Comparison of ENCODE assay signal across 31 cellular contexts in the genomic region with DNA sequence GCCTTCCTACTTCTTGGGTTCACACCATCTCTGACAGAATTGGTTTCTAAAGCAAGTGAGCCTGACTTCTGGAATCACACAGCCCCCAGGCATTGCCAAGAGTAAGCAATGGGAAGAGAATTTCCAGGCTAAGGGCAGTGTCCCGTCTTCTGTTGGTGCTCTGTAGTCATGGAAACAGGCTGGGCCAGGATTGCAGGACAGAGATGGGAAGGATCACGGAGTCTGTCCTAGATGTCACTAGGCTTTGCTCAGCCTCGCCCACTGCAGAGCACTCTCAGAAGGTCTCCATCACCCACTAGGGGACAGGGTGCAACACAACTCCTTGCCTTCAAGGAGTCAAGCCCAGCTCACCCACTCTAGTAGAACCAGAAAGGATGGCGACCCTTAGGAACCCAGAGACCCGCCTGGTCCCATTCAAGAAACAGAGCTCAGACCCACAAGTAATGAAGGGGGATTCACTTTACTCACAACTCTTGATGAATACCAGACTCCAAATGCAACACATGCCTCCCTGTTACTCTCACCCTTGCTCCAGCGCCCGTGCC. TPM values are rescaled to one million over a fixed set of nuclear protein-coding genes. Genes with fewer than 3 reads are reported as not detected.
"Had no signal": no experiment of that assay in that cellular context is flagged by ENCODE, and none has a peak within 500 bp of the region (broad histone marks: within the 10 kb centered on the region; RNA-seq: fewer than 3 reads in every experiment).

No MANE protein-coding gene starts in this region.

- H3K36me3 ChIP-seq: colonic mucosa, heart left ventricle, pancreas, right lobe of liver, thoracic aorta, transverse colon had no signal

- H3K27me3 ChIP-seq: colonic mucosa, pancreas, right lobe of liver, transverse colon had no signal

- H3K27ac ChIP-seq: colonic mucosa, heart left ventricle, pancreas, right lobe of liver, thoracic aorta, transverse colon had no signal

- H3K4me1 ChIP-seq: colonic mucosa, heart left ventricle, pancreas, right lobe of liver, transverse colon had no signal

- H3K4me3 ChIP-seq: colonic mucosa, heart left ventricle, pancreas, right lobe of liver, thoracic aorta, transverse colon had no signal

- H3K9me3 ChIP-seq: colonic mucosa, heart left ventricle, pancreas, right lobe of liver, thoracic aorta, transverse colon had no signal

- DNase-seq: colonic mucosa; effector CD4-positive, alpha-beta T cell; endodermal cell; erythroblast; heart left ventricle; hypothalamus; kidney glomerular epithelial cell; mammary epithelial cell; natural killer cell; pancreas; right lobe of liver; stimulated activated CD4-positive, alpha-beta T cell treated with anti-CD3 and anti-CD28 coated beads, Interleukin-15, amount 100 ng/mL, for 24 hours; stimulated activated CD4-positive, alpha-beta T cell treated with anti-CD3 and anti-CD28 coated beads, Interleukin-1b, Interleukin-23, amount 100 ng/mL, for 48 hours; stimulated activated CD4-positive, alpha-beta T cell treated with anti-CD3 and anti-CD28 coated beads, Interleukin-4, amount 100 ng/mL, for 24 hours; stimulated activated naive CD8-positive, alpha-beta T cell treated with anti-CD3 and anti-CD28 coated beads, Interleukin-15, amount 100 ng/mL, for 72 hours; transverse colon had no signal

- ATAC-seq: pancreas; right lobe of liver; stimulated activated memory B cell treated with anti-CD40 and anti-IgM and Interleukin-4, amounts not matched to agents 10 μg/mL and 1 μg/mL and 100 μg/mL, for 72 hours; stimulated activated naive CD8-positive, alpha-beta T cell treated with anti-CD3 and anti-CD28 coated beads, Interleukin-15, amount 100 ng/mL, for 72 hours had no signal

RNA-seq across cellular contexts. Expression of gene TEX51, which starts 48.6 kb away (rescaled TPM):
- total RNA-seq: cerebellum, colonic mucosa, dermis microvascular lymphatic vessel endothelial cell, endodermal cell, endothelial cell of umbilical vein, fibroblast of lung, frontal cortex, glomerular endothelial cell, heart left ventricle, liver, mammary epithelial cell, mesothelial cell of epicardium, mucosa of gallbladder, myocyte, natural killer cell, neural crest cell, pancreas, progenitor cell of endocrine pancreas, subcutaneous adipose tissue, thoracic aorta, transverse colon had no signal
- polyA plus RNA-seq: endothelial cell of umbilical vein, fibroblast of lung, heart left ventricle, liver, mammary epithelial cell, pancreas had no signal
